8 cellular contexts compared by ENCODE assay signal in the genomic region with DNA sequence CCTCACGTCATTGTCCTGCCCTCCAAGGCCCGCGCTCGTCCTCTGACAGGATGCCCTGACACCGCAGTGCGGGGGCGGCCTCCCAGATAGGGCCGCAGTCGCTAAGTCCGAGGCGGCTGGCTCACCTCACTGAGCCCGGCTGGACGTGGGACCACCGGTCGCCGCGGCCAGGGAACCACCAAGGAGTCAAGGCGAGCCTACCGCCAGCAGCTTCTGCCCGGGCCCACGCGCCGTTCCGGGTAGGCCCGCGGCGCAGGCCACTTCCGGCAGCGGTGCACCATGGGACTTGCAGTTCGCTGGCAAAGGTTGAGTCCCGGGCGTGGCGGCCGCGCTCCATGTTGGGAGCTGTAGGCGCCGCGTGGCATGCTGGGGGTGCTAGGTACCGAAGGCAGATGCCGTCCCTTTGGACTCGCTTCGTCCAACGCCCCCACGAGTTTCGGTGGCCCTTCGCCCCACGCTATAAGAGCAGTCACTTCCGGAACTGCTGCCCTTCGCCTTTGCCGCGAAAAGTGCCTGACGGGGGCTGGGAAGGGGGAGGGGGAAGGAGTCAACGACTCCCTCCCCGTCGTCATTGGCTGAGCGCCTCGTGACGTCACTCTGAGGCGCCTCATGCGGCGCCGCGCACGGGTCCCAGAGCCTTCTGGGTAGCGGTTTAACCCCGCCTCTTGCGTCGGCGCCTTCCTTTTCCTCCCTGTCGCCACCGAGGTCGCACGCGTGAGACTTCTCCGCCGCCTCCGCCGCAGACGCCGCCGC. TPM values are rescaled to one million over a fixed set of nuclear protein-coding genes. Genes with fewer than 3 reads are reported as not detected.
DNase-seq lines count a peak whose midpoint lies in the region; ATAC-seq and TF ChIP-seq lines count a peak whose summit lies in the region.

RPLP2 (plus strand) TSS at position 681 of the 753 bp plus-strand sequence. CDS start 268 bp downstream, outside the sequence.

- intact Hi-C loops in cardiac septum (cut with DNase I): loop anchor here (5.0 kb wide), 1 partner anchor 33 kb away; the partner anchor contains the start of genes POLR2L and TSPAN4

- H3K4me1 Mint-ChIP-seq in type B pancreatic cell (ENCODE audit: unreplicated experiment): peaks cover 10% of the 10 kb centered on the region

- peaks cover 47% of the 10 kb centered on the region for H3K4me1 ChIP-seq in adipocyte (ENCODE audit: control insufficient read depth, insufficient read depth, low read length)

- H3K9ac ChIP-seq in adipocyte (ENCODE audit: low read length): peak within 1 kb of the TSS; percentile 99

- ATAC-seq in HG02798 (IDR thresholded peaks at IDR 0.05; ENCODE audit: poor library complexity, unreplicated experiment): peak; percentile 84

- no peaks in the 10 kb centered on the region for H3K9me3 Mint-ChIP-seq in type B pancreatic cell

- DNase-seq in GM12865 (ENCODE audit: low read depth) (peak; percentile 98), NCI-H1436 (lab: John Stamatoyannopoulos, UW) (peak; percentile 94), T follicular helper cell (ENCODE audit: low read depth) (peak; percentile 98), adipocyte (ENCODE audit: low read depth) (peak; percentile 99), cardiac septum (ENCODE audit: low spot score) (peak; percentile 99), pons (ENCODE audit: low spot score) (peak; percentile 96), type B pancreatic cell (ENCODE audit: extremely low spot score, unreplicated experiment) (peak; percentile 98)

- peaks cover 34% of the 10 kb centered on the region for H3K36me3 ChIP-seq in adipocyte (ENCODE audit: control insufficient read depth, insufficient read depth, low read length, severe bottlenecking)

- no peaks in the 10 kb centered on the region for H3K27me3 Mint-ChIP-seq in type B pancreatic cell

- H3K9me3 ChIP-seq in adipocyte (ENCODE audit: control insufficient read depth, low read length): no peaks in the 10 kb centered on the region

- peak within 1 kb of the TSS; percentile 72 for H3K4me3 ChIP-seq in GM12865 (ENCODE audit: low read depth, low read length)
- peak within 1 kb of the TSS; percentile 89 for H3K4me3 ChIP-seq in adipocyte (ENCODE audit: low read length)

- H3K4me3 Mint-ChIP-seq in type B pancreatic cell: peak within 1 kb of the TSS; percentile 95

- H3K27me3 ChIP-seq in adipocyte (replicated peaks; ENCODE audit: control insufficient read depth, insufficient read depth, low read length): no peaks in the 10 kb centered on the region

- no peak for TF ChIP-seq CTCF in GM12865 (IDR thresholded peaks at IDR 0.05; ENCODE audit: insufficient read depth, low read depth, low read length, missing control alignments)
- TF ChIP-seq CTCF in type B pancreatic cell (conservative IDR thresholded peaks at IDR 0.05): no peak

- no peaks in the 10 kb centered on the region for H3K36me3 Mint-ChIP-seq in type B pancreatic cell

- peak within 1 kb of the TSS; percentile 98 for H3K27ac Mint-ChIP-seq in type B pancreatic cell

RNA-seq across cellular contexts. Expression of gene RPLP2, which starts in this region (rescaled TPM):
- total RNA-seq in cardiac septum (781 TPM), type B pancreatic cell (ENCODE audit: low replicate concordance) (1,985 and 2,207 TPM in 2 replicates)

Comparison
In these comparisons a context has a peak if more than half of its experiments do, and no peak if none do; other contexts are left out.
1. Peak in every context shown above with its lines: DNase-seq, ATAC-seq and H3K4me3 ChIP-seq.